13 cellular contexts compared by ENCODE assay signal in genomic region chr6:38495922-38496635, GRCh38.
DNase-seq lines count a peak whose midpoint lies in the region; ATAC-seq and TF ChIP-seq lines count a peak whose summit lies in the region.
"Had no signal": no experiment of that assay in that cellular context is flagged by ENCODE, and none has a peak within 500 bp of the region (broad histone marks: within the 10 kb centered on the region; RNA-seq: fewer than 3 reads in every experiment).

No MANE protein-coding gene starts in this region.

- peak; percentile 52 for DNase-seq in activated CD8-positive, alpha-beta memory T cell treated with anti-CD3 and anti-CD28 coated beads, Interleukin-2, amount 50 U/mL, for 48 hours
- DNase-seq in activated CD8-positive, alpha-beta memory T cell treated with anti-CD3 and anti-CD28 coated beads, Interleukin-2, amount 50 U/mL, for 4 hours: no peak
- peak; percentile 48 for DNase-seq in activated CD4-positive, alpha-beta memory T cell treated with anti-CD3 and anti-CD28 coated beads for 36 hours
- peak; percentile 80 for DNase-seq in pons (ENCODE audit: low spot score)
- no peak for DNase-seq in Caco-2
- DNase-seq in heart left ventricle: no peak
- DNase-seq in RPMI8226: no peak
- DNase-seq: HCEC 1CT, Kasumi-1, NCI-H2171 treated with DMSO at 0.1 percent for 48 hours, T-helper 9 cell, uterus had no signal

- CTCF ChIA-PET in activated CD4-positive, alpha-beta memory T cell treated with anti-CD3 and anti-CD28 coated beads for 36 hours (lab: Charles Lee): interaction anchor here (0.5 to 2.4 kb wide), 3 partner anchors 74 to 791 kb away, joined by 3 to 7 read pairs (median 4); no protein-coding TSS in a partner anchor
- CTCF ChIA-PET in Caco-2 (lab: Charles Lee): no interaction called here

- H3K9me3 Mint-ChIP-seq in activated CD4-positive, alpha-beta memory T cell treated with anti-CD3 and anti-CD28 coated beads for 36 hours: no peaks in the 10 kb centered on the region
- no peaks in the 10 kb centered on the region for H3K9me3 Mint-ChIP-seq in Caco-2 (ENCODE audit: unreplicated experiment)

- TF ChIP-seq CTCF in Caco-2 (IDR thresholded peaks at IDR 0.05; ENCODE audit: insufficient read depth in 1 of 2, low read depth in 1 of 2, low read length in 1 of 2, severe bottlenecking in 1 of 2, unreplicated experiment in 1 of 2): no peak
- TF ChIP-seq CTCF in heart left ventricle (IDR thresholded peaks at IDR 0.05): no peak

- no peak overlapping the region for H3K27ac Mint-ChIP-seq in activated CD4-positive, alpha-beta memory T cell treated with anti-CD3 and anti-CD28 coated beads for 36 hours
- no peak overlapping the region for H3K27ac Mint-ChIP-seq in Caco-2 (ENCODE audit: unreplicated experiment)

- H3K27ac ChIP-seq in heart left ventricle: no peak overlapping the region
- H3K27ac ChIP-seq: uterus had no signal

- peaks cover 9% of the 10 kb centered on the region for H3K4me1 Mint-ChIP-seq in activated CD4-positive, alpha-beta memory T cell treated with anti-CD3 and anti-CD28 coated beads for 36 hours (ENCODE audit: low read depth)
- H3K4me1 Mint-ChIP-seq in Caco-2 (ENCODE audit: low read depth, unreplicated experiment): no peaks in the 10 kb centered on the region

- WGBS in heart left ventricle, 4 donors: 59 to 75% (median 64%) methylated on average over 5 of the region's 5 CpGs

- H3K4me3 Mint-ChIP-seq in activated CD4-positive, alpha-beta memory T cell treated with anti-CD3 and anti-CD28 coated beads for 36 hours: no peak overlapping the region
- H3K4me3 Mint-ChIP-seq in Caco-2 (ENCODE audit: unreplicated experiment): no peak overlapping the region

- no peak for TF ChIP-seq POLR2A in heart left ventricle (IDR thresholded peaks at IDR 0.05)

- H3K4me1 ChIP-seq in Caco-2: no peaks in the 10 kb centered on the region
- no peaks in the 10 kb centered on the region for H3K4me1 ChIP-seq in heart left ventricle
- H3K4me1 ChIP-seq: uterus had no signal

- peak; percentile 58 for ATAC-seq in GM21423 (IDR thresholded peaks at IDR 0.05; ENCODE audit: unreplicated experiment)
- no peak for ATAC-seq in heart left ventricle

- no peaks in the 10 kb centered on the region for H3K27me3 Mint-ChIP-seq in activated CD4-positive, alpha-beta memory T cell treated with anti-CD3 and anti-CD28 coated beads for 36 hours
- H3K27me3 Mint-ChIP-seq in Caco-2 (ENCODE audit: insufficient read depth, unreplicated experiment): no peaks in the 10 kb centered on the region

- POLR2A ChIA-PET in activated CD4-positive, alpha-beta memory T cell treated with anti-CD3 and anti-CD28 coated beads for 36 hours (lab: Charles Lee): interaction anchor here (0.6 kb wide), 1 partner anchor 146 kb away, joined by 6 read pairs; no protein-coding TSS in a partner anchor
- POLR2A ChIA-PET in Caco-2 (lab: Charles Lee): no interaction called here

- H3K36me3 ChIP-seq in Caco-2 (ENCODE audit: control insufficient read depth, insufficient read depth, low read length): no peaks in the 10 kb centered on the region
- no peaks in the 10 kb centered on the region for H3K36me3 ChIP-seq in heart left ventricle
- H3K36me3 ChIP-seq: uterus had no signal

- no peaks in the 10 kb centered on the region for H3K36me3 Mint-ChIP-seq in activated CD4-positive, alpha-beta memory T cell treated with anti-CD3 and anti-CD28 coated beads for 36 hours
- H3K36me3 Mint-ChIP-seq in Caco-2 (ENCODE audit: insufficient read depth, unreplicated experiment): no peaks in the 10 kb centered on the region

- intact Hi-C loops in activated CD4-positive, alpha-beta memory T cell treated with anti-CD3 and anti-CD28 coated beads for 36 hours (cut with micrococcal nuclease): loop anchor here (1.0 to 10.0 kb wide), 4 partner anchors 176 to 1009 kb away; no protein-coding TSS in a partner anchor
- intact Hi-C loops in Caco-2 (cut with micrococcal nuclease; ENCODE audit: unreplicated experiment) (loop anchor here (2.0 to 10.0 kb wide), 3 partner anchors 75 to 311 kb away; no protein-coding TSS in a partner anchor), heart left ventricle (cut with DNase I) (loop anchor here in 9 of 10 donors (2.0 to 10.0 kb wide), 12 partner anchors 179 to 801 kb away; partner anchors contain the start of gene MDGA1 (in 1 of the 9))

- H3K4me3 ChIP-seq in Caco-2 (ENCODE audit: low read depth, low read length) (no peak overlapping the region), heart left ventricle (no peak overlapping the region)
- H3K4me3 ChIP-seq: uterus had no signal

- no TSS peak for BruUV-seq in Caco-2 (replicated peaks; lab: Mats Ljungman, UMichigan)

- no peaks in the 10 kb centered on the region for H3K27me3 ChIP-seq in Caco-2 (replicated peaks; ENCODE audit: control insufficient read depth, insufficient read depth, low read length)
- no peaks in the 10 kb centered on the region for H3K27me3 ChIP-seq in heart left ventricle
- H3K27me3 ChIP-seq: uterus had no signal

- H3K9me3 ChIP-seq in Caco-2: no peaks in the 10 kb centered on the region
- no peaks in the 10 kb centered on the region for H3K9me3 ChIP-seq in heart left ventricle
- H3K9me3 ChIP-seq: uterus had no signal

Comparison
In these comparisons a context has a peak if more than half of its experiments do, and no peak if none do; other contexts are left out.
1. DNase-seq: peak in activated CD8-positive, alpha-beta memory T cell treated with anti-CD3 and anti-CD28 coated beads, Interleukin-2, amount 50 U/mL, for 48 hours (single experiment), activated CD4-positive, alpha-beta memory T cell treated with anti-CD3 and anti-CD28 coated beads for 36 hours (single experiment) and pons (single experiment); none in activated CD8-positive, alpha-beta memory T cell treated with anti-CD3 and anti-CD28 coated beads, Interleukin-2, amount 50 U/mL, for 4 hours (single experiment), Caco-2 (0 of 2), heart left ventricle (0 of 5) and RPMI8226 (single experiment).